In the genomic region with DNA sequence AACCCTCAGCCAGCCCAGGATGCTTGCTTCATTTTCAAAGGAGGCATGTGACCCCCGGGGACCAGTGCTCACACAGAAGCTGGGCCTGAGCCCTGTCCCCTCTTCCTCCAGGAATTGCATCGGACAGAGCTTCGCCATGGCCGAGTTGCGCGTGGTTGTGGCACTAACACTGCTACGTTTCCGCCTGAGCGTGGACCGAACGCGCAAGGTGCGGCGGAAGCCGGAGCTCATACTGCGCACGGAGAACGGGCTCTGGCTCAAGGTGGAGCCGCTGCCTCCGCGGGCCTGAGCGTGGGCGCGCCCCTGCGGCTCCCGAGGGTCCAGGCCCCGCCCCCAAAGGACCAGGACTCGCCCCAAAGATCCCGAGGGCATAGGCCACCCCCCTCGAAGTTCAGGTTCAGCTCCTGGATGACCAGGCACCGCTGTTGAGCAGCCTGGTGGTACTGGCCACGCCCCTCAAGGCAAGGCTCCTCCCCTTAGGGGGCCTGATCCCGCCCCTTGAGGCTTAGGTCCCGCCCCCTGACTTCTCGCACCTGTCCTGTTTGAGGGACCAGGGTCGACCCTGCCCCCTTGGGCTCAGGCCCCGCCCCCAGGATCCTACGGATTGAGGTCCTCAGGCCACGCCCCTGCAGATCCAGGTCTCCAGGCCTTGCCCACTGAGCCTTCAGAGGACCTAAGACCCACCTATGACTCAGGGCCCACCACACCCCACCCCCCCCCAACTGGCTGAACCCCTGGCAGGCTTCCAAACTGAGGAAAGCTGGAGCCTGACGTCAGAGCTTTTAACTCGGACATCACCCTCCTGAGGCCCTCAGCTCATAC, we compare ENCODE assay signal across 9 cellular contexts. TPM values are rescaled to one million over a fixed set of nuclear protein-coding genes. Genes with fewer than 3 reads are reported as not detected.
DNase-seq lines count a peak whose midpoint lies in the region; ATAC-seq and TF ChIP-seq lines count a peak whose summit lies in the region.
"Had no signal": no experiment of that assay in that cellular context is flagged by ENCODE, and none has a peak within 500 bp of the region (broad histone marks: within the 10 kb centered on the region; RNA-seq: fewer than 3 reads in every experiment).

No MANE protein-coding gene starts in this region.

- intact Hi-C loops in OCI-LY7 (cut with micrococcal nuclease; ENCODE audit: unreplicated experiment) = loop anchor here (10.0 kb wide), 1 partner anchor 87 kb away; a partner anchor contains a TSS

- no peaks in the 10 kb centered on the region for H3K9me2 ChIP-seq in OCI-LY7 (ENCODE audit: insufficient read depth, low read length)

- BruUV-seq in OCI-LY7 (replicated peaks; lab: Mats Ljungman, UMichigan) = no TSS peak

- H3K27ac ChIP-seq in DND-41 (ENCODE audit: low read length) = no peak overlapping the region
- H3K27ac ChIP-seq in OCI-LY7 (ENCODE audit: low read depth, low read length, poor library complexity, severe bottlenecking) = no peak overlapping the region
- H3K27ac ChIP-seq: KMS-11 had no signal

- no peaks in the 10 kb centered on the region for H3K36me3 ChIP-seq in DND-41 (ENCODE audit: insufficient read depth, low read length)
- no peaks in the 10 kb centered on the region for H3K36me3 ChIP-seq in OCI-LY7 (ENCODE audit: insufficient read depth, low read length)

- DNase-seq in DND-41 (peak; percentile 34), OCI-LY7 (ENCODE audit: low spot score) (peak; percentile 23), HuH-7.5 (ENCODE audit: low spot score) (no peak)
- peak; percentile 59 for DNase-seq in activated T-helper 9 cell treated with anti-CD3 and anti-CD28 coated beads, Interleukin-2, amount 50 U/mL, for 16 hours (ENCODE audit: low read depth)
- DNase-seq in stimulated activated CD8-positive, alpha-beta memory T cell treated with anti-CD3 and anti-CD28 coated beads, Interleukin-12 subunit alpha, Interleukin-12 subunit beta, amount 100 ng/mL, for 1 hour (ENCODE audit: low read depth) = peak; percentile 40

- no peak overlapping the region for H3K9ac ChIP-seq in DND-41 (ENCODE audit: low read depth, low read length)
- H3K9ac ChIP-seq: KMS-11 had no signal

- H3K4me1 ChIP-seq in DND-41 (ENCODE audit: insufficient read depth, low read length) (peaks cover 20% of the 10 kb centered on the region), OCI-LY7 (ENCODE audit: insufficient read depth, low read length, poor library complexity, severe bottlenecking) (peaks cover 8% of the 10 kb centered on the region)

- TF ChIP-seq CTCF in DND-41 (IDR thresholded peaks at IDR 0.05; ENCODE audit: borderline replicate concordance, extremely low read depth, low read length, poor library complexity, severe bottlenecking) (no peak), OCI-LY7 (conservative IDR thresholded peaks at IDR 0.05; ENCODE audit: low read length) (no peak)

- H3K4me3 ChIP-seq in DND-41 (ENCODE audit: low read depth in 1 of 2, low read length in 2 of 2) (no peak overlapping the region), OCI-LY7 (ENCODE audit: low read depth, low read length, poor library complexity, severe bottlenecking) (no peak overlapping the region), iPS-18c (ENCODE audit: insufficient read depth, low read depth, low read length) (peak overlapping the region; percentile 57)

- H3K4me2 ChIP-seq in DND-41 (ENCODE audit: insufficient read depth, low read length) = no peak overlapping the region
- H3K4me2 ChIP-seq in OCI-LY7 (ENCODE audit: low read length) = no peak overlapping the region
- H3K4me2 ChIP-seq: KMS-11 had no signal

- H3K79me2 ChIP-seq in DND-41 (ENCODE audit: insufficient read depth, low read length) = no peaks in the 10 kb centered on the region
- no peaks in the 10 kb centered on the region for H3K79me2 ChIP-seq in OCI-LY7 (ENCODE audit: insufficient read depth, low read depth, low read length)

- H4K20me1 ChIP-seq in DND-41 (ENCODE audit: insufficient read depth, low read length) = no peaks in the 10 kb centered on the region
- no peaks in the 10 kb centered on the region for H4K20me1 ChIP-seq in OCI-LY7 (ENCODE audit: insufficient read depth, low read length)

- POLR2A ChIA-PET in OCI-LY7 (lab: Charles Lee) = no interaction called here

- CTCF ChIA-PET in OCI-LY7 (lab: Charles Lee; ENCODE audit: unreplicated experiment) = no interaction called here

- H3K9me3 ChIP-seq in DND-41 (ENCODE audit: insufficient read depth, low read length, severe bottlenecking) (no peaks in the 10 kb centered on the region), OCI-LY7 (ENCODE audit: low read length) (no peaks in the 10 kb centered on the region), iPS-18c (ENCODE audit: control insufficient read depth, insufficient read depth, low read length) (no peaks in the 10 kb centered on the region)

- H2AFZ ChIP-seq in DND-41 (ENCODE audit: low read depth, low read length) (no peak overlapping the region; the same call in 1 of the 2 replicates), OCI-LY7 (ENCODE audit: low read length) (no peak overlapping the region)

- ATAC-seq in DND-41 (ENCODE audit: insufficient read depth, low read depth) (no peak), GM18873 (IDR thresholded peaks at IDR 0.05; ENCODE audit: low FRiP score, unreplicated experiment) (no peak), HG02938 (IDR thresholded peaks at IDR 0.05; ENCODE audit: unreplicated experiment) (no peak)

- H3K27me3 ChIP-seq in DND-41 (ENCODE audit: insufficient read depth, low read length, poor library complexity) = no peaks in the 10 kb centered on the region

RNA-seq across cellular contexts. Expression of a gene that starts 43.1 kb away (rescaled TPM):
- not detected in 2 replicates for total RNA-seq in OCI-LY7 (2014; rRNA removed; shearing (Covaris generic))
- not detected in 2 replicates for total RNA-seq in OCI-LY7 (2022)
